17 cellular contexts compared by ENCODE assay signal in genomic region chr13:43936630-43937029, GRCh38.
"Had no signal": no experiment of that assay in that cellular context is flagged by ENCODE, and none has a peak within 500 bp of the region (broad histone marks: within the 10 kb centered on the region; RNA-seq: fewer than 3 reads in every experiment).

No MANE protein-coding gene starts in this region.

- ATAC-seq: esophagus mucosa; left lobe of liver; sciatic nerve; stimulated activated naive B cell treated with anti-CD40 and anti-IgM and Interleukin-4, amounts not matched to agents 10 μg/mL and 1 μg/mL and 100 μg/mL, for 72 hours had no signal

- H3K4me3 Mint-ChIP-seq: activated naive CD4-positive, alpha-beta T cell treated with anti-CD3 and anti-CD28 coated beads, Interleukin-2, amount 50 U/mL, for 24 hours; stimulated activated naive B cell treated with anti-CD40 and anti-IgM and Interleukin-4, amounts not matched to agents 10 μg/mL and 1 μg/mL and 100 μg/mL, for 72 hours had no signal

- H3K36me3 Mint-ChIP-seq: activated naive CD4-positive, alpha-beta T cell treated with anti-CD3 and anti-CD28 coated beads, Interleukin-2, amount 50 U/mL, for 24 hours; stimulated activated naive B cell treated with anti-CD40 and anti-IgM and Interleukin-4, amounts not matched to agents 10 μg/mL and 1 μg/mL and 100 μg/mL, for 72 hours had no signal

- H3K4me1 Mint-ChIP-seq: activated naive CD4-positive, alpha-beta T cell treated with anti-CD3 and anti-CD28 coated beads, Interleukin-2, amount 50 U/mL, for 24 hours had no signal

- H3K36me3 ChIP-seq: brain microvascular endothelial cell, spleen had no signal

- DNase-seq: activated CD4-positive, alpha-beta T cell treated with anti-CD3 and anti-CD28 coated beads, Interleukin-2, amount 50 U/mL, for 1 hour; activated T-cell treated with anti-CD3 and anti-CD28 coated beads, Interleukin-2, amount 50 U/mL, for 1 hour; amniotic stem cell; cerebellar nuclear complex; dorsolateral prefrontal cortex; spleen; stimulated activated CD4-positive, alpha-beta T cell treated with anti-CD3 and anti-CD28 coated beads, Interleukin-1b, Interleukin-23, amount 100 ng/mL, for 48 hours; stimulated activated naive B cell treated with anti-CD40 and anti-IgM and Interleukin-4, amounts not matched to agents 10 μg/mL and 1 μg/mL and 100 μg/mL, for 72 hours; substantia nigra; T-helper 2 cell; trophoblast cell had no signal

- H3K9me3 Mint-ChIP-seq: activated naive CD4-positive, alpha-beta T cell treated with anti-CD3 and anti-CD28 coated beads, Interleukin-2, amount 50 U/mL, for 24 hours had no signal

- H3K27ac ChIP-seq: brain microvascular endothelial cell, dorsolateral prefrontal cortex had no signal

- H3K27me3 ChIP-seq: brain microvascular endothelial cell, dorsolateral prefrontal cortex had no signal

- H3K4me3 ChIP-seq: dorsolateral prefrontal cortex, spleen had no signal

- H3K27me3 Mint-ChIP-seq: activated naive CD4-positive, alpha-beta T cell treated with anti-CD3 and anti-CD28 coated beads, Interleukin-2, amount 50 U/mL, for 24 hours; progenitor cell of endocrine pancreas had no signal

- H3K27ac Mint-ChIP-seq: activated naive CD4-positive, alpha-beta T cell treated with anti-CD3 and anti-CD28 coated beads, Interleukin-2, amount 50 U/mL, for 24 hours; progenitor cell of endocrine pancreas; stimulated activated naive B cell treated with anti-CD40 and anti-IgM and Interleukin-4, amounts not matched to agents 10 μg/mL and 1 μg/mL and 100 μg/mL, for 72 hours had no signal
